In genomic region chr1:23673086-23673813, GRCh38 we compare ENCODE assay signal across 10 cellular contexts. TPM values are rescaled to one million over a fixed set of nuclear protein-coding genes. Genes with fewer than 3 reads are reported as not detected.
DNase-seq lines count a peak whose midpoint lies in the region; ATAC-seq and TF ChIP-seq lines count a peak whose summit lies in the region.
"Had no signal": no experiment of that assay in that cellular context is flagged by ENCODE, and none has a peak within 500 bp of the region (broad histone marks: within the 10 kb centered on the region; RNA-seq: fewer than 3 reads in every experiment).

No MANE protein-coding gene starts in this region.

- DNase-seq in EL (peak; percentile 58), adipocyte (ENCODE audit: low read depth) (peak; percentile 60), left kidney (ENCODE audit: low read depth, low spot score) (peak; percentile 90), omental fat pad (ENCODE audit: low spot score) (no peak), D341Med (ENCODE audit: low spot score) (no peak), NCI-H2227 (lab: John Stamatoyannopoulos, UW; ENCODE audit: unreplicated experiment) (no peak)
- DNase-seq in central memory CD4-positive, alpha-beta T cell = no peak
- DNase-seq: NCI-H510A treated with DMSO at 0.1 percent for 48 hours had no signal

- TF ChIP-seq RAD21 in Ishikawa (IDR thresholded peaks at IDR 0.05; ENCODE audit: low read depth) = no peak

- peaks cover 12% of the 10 kb centered on the region for H3K27me3 ChIP-seq in adipocyte (replicated peaks; ENCODE audit: control insufficient read depth, insufficient read depth, low read length)

- no peaks in the 10 kb centered on the region for H3K36me3 ChIP-seq in adipocyte (ENCODE audit: control insufficient read depth, insufficient read depth, low read length, severe bottlenecking)

- no peak overlapping the region for H3K9ac ChIP-seq in adipocyte (ENCODE audit: low read length)

- H3K4me3 ChIP-seq in adipocyte (ENCODE audit: low read length) = no peak overlapping the region
- H3K4me3 ChIP-seq: psoas muscle had no signal

- no peak for ATAC-seq in omental fat pad (ENCODE audit: low FRiP score)
- ATAC-seq: psoas muscle had no signal

- no peaks in the 10 kb centered on the region for H3K4me1 ChIP-seq in adipocyte (ENCODE audit: control insufficient read depth, insufficient read depth, low read length)
- H3K4me1 ChIP-seq: psoas muscle had no signal

- TF ChIP-seq CTCF in omental fat pad (IDR thresholded peaks at IDR 0.05) = no peak

- no peak for TF ChIP-seq EP300 in Ishikawa (IDR thresholded peaks at IDR 0.05; ENCODE audit: borderline replicate concordance)

- no peaks in the 10 kb centered on the region for H3K9me3 ChIP-seq in adipocyte (ENCODE audit: control insufficient read depth, low read length)
- H3K9me3 ChIP-seq: psoas muscle had no signal

TF ChIP-seq in Ishikawa, 13 proteins besides CTCF, POLR2A, EP300 and RAD21:
- TF ChIP-seq TAF1 (IDR thresholded peaks at IDR 0.05; ENCODE audit: low read depth) = no peak
- no peak for TF ChIP-seq YY1 (IDR thresholded peaks at IDR 0.05; ENCODE audit: low read depth)
- no peak for TF ChIP-seq FOXM1 (IDR thresholded peaks at IDR 0.05; ENCODE audit: borderline replicate concordance, low read depth)
- TF ChIP-seq, protein P1, sequence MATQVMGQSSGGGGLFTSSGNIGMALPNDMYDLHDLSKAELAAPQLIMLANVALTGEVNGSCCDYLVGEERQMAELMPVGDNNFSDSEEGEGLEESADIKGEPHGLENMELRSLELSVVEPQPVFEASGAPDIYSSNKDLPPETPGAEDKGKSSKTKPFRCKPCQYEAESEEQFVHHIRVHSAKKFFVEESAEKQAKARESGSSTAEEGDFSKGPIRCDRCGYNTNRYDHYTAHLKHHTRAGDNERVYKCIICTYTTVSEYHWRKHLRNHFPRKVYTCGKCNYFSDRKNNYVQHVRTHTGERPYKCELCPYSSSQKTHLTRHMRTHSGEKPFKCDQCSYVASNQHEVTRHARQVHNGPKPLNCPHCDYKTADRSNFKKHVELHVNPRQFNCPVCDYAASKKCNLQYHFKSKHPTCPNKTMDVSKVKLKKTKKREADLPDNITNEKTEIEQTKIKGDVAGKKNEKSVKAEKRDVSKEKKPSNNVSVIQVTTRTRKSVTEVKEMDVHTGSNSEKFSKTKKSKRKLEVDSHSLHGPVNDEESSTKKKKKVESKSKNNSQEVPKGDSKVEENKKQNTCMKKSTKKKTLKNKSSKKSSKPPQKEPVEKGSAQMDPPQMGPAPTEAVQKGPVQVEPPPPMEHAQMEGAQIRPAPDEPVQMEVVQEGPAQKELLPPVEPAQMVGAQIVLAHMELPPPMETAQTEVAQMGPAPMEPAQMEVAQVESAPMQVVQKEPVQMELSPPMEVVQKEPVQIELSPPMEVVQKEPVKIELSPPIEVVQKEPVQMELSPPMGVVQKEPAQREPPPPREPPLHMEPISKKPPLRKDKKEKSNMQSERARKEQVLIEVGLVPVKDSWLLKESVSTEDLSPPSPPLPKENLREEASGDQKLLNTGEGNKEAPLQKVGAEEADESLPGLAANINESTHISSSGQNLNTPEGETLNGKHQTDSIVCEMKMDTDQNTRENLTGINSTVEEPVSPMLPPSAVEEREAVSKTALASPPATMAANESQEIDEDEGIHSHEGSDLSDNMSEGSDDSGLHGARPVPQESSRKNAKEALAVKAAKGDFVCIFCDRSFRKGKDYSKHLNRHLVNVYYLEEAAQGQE (IDR thresholded peaks at IDR 0.05; ENCODE audit: low read depth) = peak; percentile 96
- no peak for TF ChIP-seq USF1 (IDR thresholded peaks at IDR 0.05)
- TF ChIP-seq CREB1 (IDR thresholded peaks at IDR 0.05; ENCODE audit: low read depth) = no peak
- peak; percentile 36; the same call in 1 of the 2 replicates for TF ChIP-seq NFIC (IDR thresholded peaks at IDR 0.05)
- TF ChIP-seq, protein P2, sequence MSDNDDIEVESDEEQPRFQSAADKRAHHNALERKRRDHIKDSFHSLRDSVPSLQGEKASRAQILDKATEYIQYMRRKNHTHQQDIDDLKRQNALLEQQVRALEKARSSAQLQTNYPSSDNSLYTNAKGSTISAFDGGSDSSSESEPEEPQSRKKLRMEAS (IDR thresholded peaks at IDR 0.05) = 0 out of 2 replicates have a peak, but pooled peaks have one; percentile 24
- TF ChIP-seq CEBPB (IDR thresholded peaks at IDR 0.05) = no peak
- TF ChIP-seq EGR1 (IDR thresholded peaks at IDR 0.05) = no peak

RNA-seq across cellular contexts. Expression of gene RPL11, which starts 18.4 kb away (rescaled TPM):
- 1,000 to 10,000 TPM in 2 of 4 donors, 100 to 1,000 TPM in 2; 867 to 1,131 (median 994) TPM for total RNA-seq in omental fat pad

Comparison
In these comparisons a context has a peak if more than half of its experiments do, and no peak if none do; other contexts are left out.
1. DNase-seq: peak in EL (single experiment), adipocyte (single experiment) and left kidney (single experiment); none in omental fat pad (single experiment), D341Med (single experiment), NCI-H2227 (single experiment) and central memory CD4-positive, alpha-beta T cell (single experiment).